In genomic region chr15:45168286-45168685, GRCh38 we compare ENCODE assay signal across 9 cellular contexts. TPM values are rescaled to one million over a fixed set of nuclear protein-coding genes. Genes with fewer than 3 reads are reported as not detected.
A peak's percentile ranks its signal among the peaks of the same experiment; 100 is the strongest.
DNase-seq lines count a peak whose midpoint lies in the region; ATAC-seq and TF ChIP-seq lines count a peak whose summit lies in the region.
"Had no signal": no experiment of that assay in that cellular context is flagged by ENCODE, and none has a peak within 500 bp of the region (broad histone marks: within the 10 kb centered on the region; RNA-seq: fewer than 3 reads in every experiment).

No MANE protein-coding gene starts in this region.

- no peaks in the 10 kb centered on the region for H3K27me3 ChIP-seq in DND-41 (ENCODE audit: insufficient read depth, low read length, poor library complexity)
- no peaks in the 10 kb centered on the region for H3K27me3 ChIP-seq in GM23338 (ENCODE audit: insufficient read depth)

- no peak for TF ChIP-seq CTCF in DND-41 (IDR thresholded peaks at IDR 0.05; ENCODE audit: borderline replicate concordance, extremely low read depth, low read length, poor library complexity, severe bottlenecking)
- no peak for TF ChIP-seq CTCF in coronary artery (IDR thresholded peaks at IDR 0.05)
- TF ChIP-seq CTCF in osteocyte (IDR thresholded peaks at IDR 0.05): no peak
- no peak for TF ChIP-seq CTCF in GM23338 (conservative IDR thresholded peaks at IDR 0.05; ENCODE audit: low read depth in 2 of 2)

- H3K27me3 Mint-ChIP-seq in osteocyte (ENCODE audit: unreplicated experiment): no peaks in the 10 kb centered on the region
- H3K27me3 Mint-ChIP-seq in GM23338 (ENCODE audit: insufficient read depth, low read depth, poor library complexity): peaks cover 11% of the 10 kb centered on the region
- H3K27me3 Mint-ChIP-seq: activated T-cell treated with anti-CD3 and anti-CD28 coated beads, Interleukin-2, amount 50 U/mL, for 24 hours had no signal

- no peaks in the 10 kb centered on the region for H3K9me2 ChIP-seq in GM23338 (ENCODE audit: insufficient read depth)

- no peak overlapping the region for H2AFZ ChIP-seq in DND-41 (ENCODE audit: low read depth, low read length)
- H2AFZ ChIP-seq in GM23338: no peak overlapping the region

- H3K9me3 Mint-ChIP-seq in osteocyte (ENCODE audit: unreplicated experiment): no peaks in the 10 kb centered on the region
- H3K9me3 Mint-ChIP-seq in GM23338: no peaks in the 10 kb centered on the region; the same call in 2 of the 3 replicates
- H3K9me3 Mint-ChIP-seq: activated T-cell treated with anti-CD3 and anti-CD28 coated beads, Interleukin-2, amount 50 U/mL, for 24 hours had no signal

- H3K9ac ChIP-seq in DND-41 (ENCODE audit: low read depth, low read length): no peak overlapping the region; the same call in 1 of the 2 replicates

- H3K27ac ChIP-seq in DND-41 (ENCODE audit: low read length) (peak overlapping the region; percentile 87; the same call in 1 of the 2 replicates), coronary artery (peak overlapping the region in 1 of 2 donors; percentile 99), GM23338 (ENCODE audit: low read depth) (no peak overlapping the region)

- no peak overlapping the region for H3K4me3 Mint-ChIP-seq in osteocyte (ENCODE audit: unreplicated experiment)
- H3K4me3 Mint-ChIP-seq in GM23338: no peak overlapping the region

- H3K9me3 ChIP-seq in DND-41 (ENCODE audit: insufficient read depth, low read length, severe bottlenecking): no peaks in the 10 kb centered on the region

- H4K20me1 ChIP-seq in DND-41 (ENCODE audit: insufficient read depth, low read length) (no peaks in the 10 kb centered on the region), GM23338 (replicated peaks; ENCODE audit: insufficient read depth) (no peaks in the 10 kb centered on the region)

- H3K36me3 Mint-ChIP-seq in osteocyte (ENCODE audit: unreplicated experiment) (peaks cover 4% of the 10 kb centered on the region), GM23338 (ENCODE audit: low read depth) (peaks cover 13% of the 10 kb centered on the region)

- H3K27ac Mint-ChIP-seq in osteocyte (ENCODE audit: unreplicated experiment) (peak overlapping the region; percentile 82), GM23338 (no peak overlapping the region)

- ATAC-seq in DND-41 (ENCODE audit: insufficient read depth, low read depth): no peak
- ATAC-seq in GM23338: no peak

- H3K4me3 ChIP-seq in DND-41 (ENCODE audit: low read depth in 1 of 2, low read length in 2 of 2): no peak overlapping the region
- H3K4me3 ChIP-seq in coronary artery: no peak overlapping the region
- H3K4me3 ChIP-seq in GM23338: no peak overlapping the region

- H3K79me2 ChIP-seq in DND-41 (ENCODE audit: insufficient read depth, low read length) (peaks cover 8% of the 10 kb centered on the region), GM23338 (replicated peaks; ENCODE audit: insufficient read depth) (no peaks in the 10 kb centered on the region)

- H3K4me1 ChIP-seq in DND-41 (ENCODE audit: insufficient read depth, low read length) (peaks cover 23% of the 10 kb centered on the region), GM23338 (ENCODE audit: insufficient read depth) (peaks cover 31% of the 10 kb centered on the region)

- H3K4me1 Mint-ChIP-seq in osteocyte (ENCODE audit: unreplicated experiment): peaks cover 18% of the 10 kb centered on the region
- peaks cover 39% of the 10 kb centered on the region for H3K4me1 Mint-ChIP-seq in GM23338

- peak overlapping the region; percentile 78; the same call in 1 of the 2 replicates for H3K4me2 ChIP-seq in DND-41 (ENCODE audit: insufficient read depth, low read length)
- no peak overlapping the region for H3K4me2 ChIP-seq in GM23338

- no peak for DNase-seq in DND-41
- peak; percentile 71 for DNase-seq in coronary artery (ENCODE audit: low spot score)
- no peak for DNase-seq in osteocyte (ENCODE audit: extremely low spot score, unreplicated experiment)
- DNase-seq in HCEC 1CT: no peak
- no peak for DNase-seq in activated effector memory CD4-positive, alpha-beta T cell treated with anti-CD3 and anti-CD28 coated beads, Interleukin-2, amount 50 U/mL, for 16 hours
- no peak for DNase-seq in GM23338 (ENCODE audit: low spot score)
- DNase-seq: activated T-cell treated with anti-CD3 and anti-CD28 coated beads, Interleukin-2, amount 50 U/mL, for 24 hours; NCI-H1048; SHP77 treated with DMSO at 0.1 percent for 48 hours had no signal

- no peaks in the 10 kb centered on the region; the same call in 1 of the 2 replicates for H3F3A ChIP-seq in GM23338 (replicated peaks; ENCODE audit: low read depth)

- no peaks in the 10 kb centered on the region for H3K36me3 ChIP-seq in DND-41 (ENCODE audit: insufficient read depth, low read length)
- H3K36me3 ChIP-seq in GM23338 (ENCODE audit: insufficient read depth): no peaks in the 10 kb centered on the region

TF ChIP-seq in GM23338, 12 proteins besides CTCF, POLR2A, EP300 and RAD21 (continues in another document):
- TF ChIP-seq STAT1 (IDR thresholded peaks at IDR 0.05; ENCODE audit: unreplicated experiment) (no peak), REST (IDR thresholded peaks at IDR 0.05; ENCODE audit: unreplicated experiment) (no peak)

RNA-seq across cellular contexts. Expression of gene SHF, which starts 19.5 kb away (rescaled TPM):
- total RNA-seq in osteocyte: 15.7 and 15.8 TPM in 2 replicates
- 15.1 and 15.6 TPM in 2 replicates for total RNA-seq in GM23338 (2014; rRNA removed; shearing (Covaris generic))
- polyA plus RNA-seq in GM23338 (2016; fragmentation: Nextera tagmentation; extraction: Ambion mirVana): 5.8 and 6.6 TPM in 2 replicates

RNA-seq across cellular contexts. Expression of gene DUOX1, which starts 38.5 kb away (rescaled TPM):
- total RNA-seq in osteocyte: not detected in 2 replicates
- total RNA-seq in GM23338 (2014; rRNA removed; shearing (Covaris generic)): 0.69 and 2.1 TPM in 2 replicates
- polyA plus RNA-seq in GM23338 (2016; fragmentation: Nextera tagmentation; extraction: Ambion mirVana): 0.66 and 0.73 TPM in 2 replicates

RNA-seq across cellular contexts. Expression of gene DUOXA1, which starts 38.6 kb away (rescaled TPM):
- total RNA-seq in osteocyte: not detected in 2 replicates
- not detected in 2 replicates for total RNA-seq in GM23338 (2014; rRNA removed; shearing (Covaris generic))
- not detected in 2 replicates for polyA plus RNA-seq in GM23338 (2016; fragmentation: Nextera tagmentation; extraction: Ambion mirVana)

RNA-seq across cellular contexts. Expression of gene DUOXA2, which starts 54.2 kb away (rescaled TPM):
- not detected in 2 replicates for total RNA-seq in osteocyte
- not detected in 2 replicates for total RNA-seq in GM23338 (2014; rRNA removed; shearing (Covaris generic))
- polyA plus RNA-seq in GM23338 (2016; fragmentation: Nextera tagmentation; extraction: Ambion mirVana): not detected in 2 replicates

RNA-seq across cellular contexts. Expression of gene DUOX2, which starts 54.3 kb away (rescaled TPM):
- total RNA-seq in osteocyte: 0.08 TPM in 1 of 2 replicates, not detected in the other
- total RNA-seq in GM23338 (2014; rRNA removed; shearing (Covaris generic)): not detected in 2 replicates
- not detected in 2 replicates for polyA plus RNA-seq in GM23338 (2016; fragmentation: Nextera tagmentation; extraction: Ambion mirVana)
